Comparison of ENCODE assay signal across 9 cellular contexts in the genomic region with DNA sequence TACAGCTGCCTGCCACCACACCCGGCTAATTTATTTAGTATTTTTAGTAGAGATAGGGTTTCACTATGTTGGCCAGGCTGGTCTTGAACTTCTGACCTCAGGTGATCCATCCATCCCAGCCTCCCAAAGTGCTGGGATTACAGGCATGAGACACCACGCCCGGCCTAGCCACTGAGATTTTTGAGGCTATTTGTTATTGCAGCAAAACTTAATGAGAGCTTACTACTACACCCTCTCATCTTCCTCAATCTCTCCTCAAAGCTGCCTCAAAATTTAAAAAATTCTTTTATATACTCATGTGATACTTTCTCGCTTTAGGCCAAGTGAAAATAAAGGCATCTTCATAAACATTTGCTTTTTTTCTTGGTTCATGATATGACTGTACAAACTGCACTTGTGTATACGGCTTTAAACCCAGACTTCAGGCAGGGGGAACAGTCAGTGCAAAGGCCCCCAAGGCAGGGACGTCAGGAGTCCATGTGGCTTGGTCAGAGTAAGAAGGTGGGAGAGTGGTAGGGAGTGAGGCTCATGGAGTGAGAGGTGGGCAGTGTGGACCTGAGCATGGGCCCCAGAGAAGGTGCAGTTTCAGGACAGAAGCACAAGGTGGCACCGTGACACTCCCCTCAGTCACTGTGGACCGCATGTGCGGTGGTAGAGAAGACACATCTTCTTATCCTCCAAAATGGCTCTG. TPM values are rescaled to one million over a fixed set of nuclear protein-coding genes. Genes with fewer than 3 reads are reported as not detected.
DNase-seq lines count a peak whose midpoint lies in the region; ATAC-seq and TF ChIP-seq lines count a peak whose summit lies in the region.
"Had no signal": no experiment of that assay in that cellular context is flagged by ENCODE, and none has a peak within 500 bp of the region (broad histone marks: within the 10 kb centered on the region; RNA-seq: fewer than 3 reads in every experiment).

No MANE protein-coding gene starts in this region.

- peaks cover 5 to 13% of the 10 kb centered on the region in 2 donors for H3K4me1 Mint-ChIP-seq in natural killer cell

- H3K27me3 ChIP-seq in NT2/D1 (ENCODE audit: insufficient read depth, insufficient read length), result no peaks in the 10 kb centered on the region

- H3K9ac ChIP-seq in NT2/D1 (ENCODE audit: insufficient read length, low read depth), result no peak overlapping the region

- no peak overlapping the region for H3K4me3 Mint-ChIP-seq in natural killer cell
- H3K4me3 Mint-ChIP-seq: T-helper 1 cell treated with Interleukin-12 subunit alpha and Interleukin-12 subunit beta and Interleukin-4 antibody, amounts not matched to agents 30 μg/mL and 1 μg/mL, for 36 hours had no signal

- H3K4me1 ChIP-seq in NT2/D1 (ENCODE audit: insufficient read depth, insufficient read length), result peaks cover 1% of the 10 kb centered on the region

- H3K4me3 ChIP-seq in NT2/D1 (ENCODE audit: insufficient read length, low read depth), result no peak overlapping the region
- no peak overlapping the region for H3K4me3 ChIP-seq in epithelial cell of proximal tubule (ENCODE audit: low read depth, low read length)

- H3K36me3 Mint-ChIP-seq in natural killer cell, result no peaks in the 10 kb centered on the region

- DNase-seq in COLO668 (lab: John Stamatoyannopoulos, UW; ENCODE audit: unreplicated experiment) (peak; percentile 69), HT1080 (ENCODE audit: low read depth) (peak; percentile 71), NT2/D1 (ENCODE audit: low read depth, low spot score) (peak; percentile 69), activated T-cell treated with anti-CD3 and anti-CD28 coated beads for 1 hour (ENCODE audit: low read depth) (peak; percentile 60), epithelial cell of proximal tubule (ENCODE audit: low read depth) (no peak), natural killer cell (peak; percentile 54)
- DNase-seq in stimulated activated naive CD8-positive, alpha-beta T cell treated with anti-CD3 and anti-CD28 coated beads, Interleukin-15, Interleukin-2, amounts not matched to agents 100 U/mL and 50 U/mL, for 24 hours, result peak; percentile 71

- peaks cover under 1% of the 10 kb centered on the region; the same call in 1 of the 2 replicates for H3K9me3 ChIP-seq in NT2/D1 (ENCODE audit: insufficient read depth, low read length)

- ATAC-seq in GM19467 (IDR thresholded peaks at IDR 0.05; ENCODE audit: unreplicated experiment) (peak; percentile 38), natural killer cell (peak; percentile 92 to 99 (median 99))
- peak; percentile 94 for ATAC-seq in stimulated activated naive CD8-positive, alpha-beta T cell treated with anti-CD3 and anti-CD28 coated beads, Interleukin-15, Interleukin-2, amounts not matched to agents 100 U/mL and 50 U/mL, for 24 hours

- H3K27me3 Mint-ChIP-seq in natural killer cell (ENCODE audit: low read depth in 2 of 2), result peaks cover 0 to 9% of the 10 kb centered on the region in 2 donors

- intact Hi-C loops in natural killer cell (cut with micrococcal nuclease), result loop anchor here (1.0 to 5.0 kb wide), 2 partner anchors 56 to 98 kb away; a partner anchor contains a TSS

- no peaks in the 10 kb centered on the region for H3K9me3 Mint-ChIP-seq in natural killer cell
- H3K9me3 Mint-ChIP-seq: T-helper 1 cell treated with Interleukin-12 subunit alpha and Interleukin-12 subunit beta and Interleukin-4 antibody, amounts not matched to agents 30 μg/mL and 1 μg/mL, for 36 hours had no signal

- H3K27ac Mint-ChIP-seq in natural killer cell, result no peak overlapping the region
- H3K27ac Mint-ChIP-seq: T-helper 1 cell treated with Interleukin-12 subunit alpha and Interleukin-12 subunit beta and Interleukin-4 antibody, amounts not matched to agents 30 μg/mL and 1 μg/mL, for 36 hours had no signal

- TF ChIP-seq CTCF in epithelial cell of proximal tubule (conservative IDR thresholded peaks at IDR 0.05; ENCODE audit: low read depth, low read length) (peak; percentile 92), natural killer cell (IDR thresholded peaks at IDR 0.05) (peak; percentile 81)

- no peaks in the 10 kb centered on the region for H3K36me3 ChIP-seq in NT2/D1 (ENCODE audit: insufficient read depth, insufficient read length, low read length)

RNA-seq across cellular contexts. Expression of a gene that starts 55.5 kb away (rescaled TPM):
- total RNA-seq in HT1080 (2014; rRNA removed; shearing (Covaris generic)), result 24.4 and 43.5 TPM in 2 replicates
- polyA plus RNA-seq in HT1080 (2015; cell fraction: cytosol; rRNA removed), result 107 and 131 TPM in 2 replicates
- 102 and 129 TPM in 2 replicates for polyA plus RNA-seq in HT1080 (2015; cell fraction: nucleus; rRNA removed)
- total RNA-seq in epithelial cell of proximal tubule (62.2 and 64.5 TPM in 2 replicates), natural killer cell (10 to 100 TPM; 13.1 to 22.2 (median 14.9) TPM)

Comparison
In these comparisons a context has a peak if more than half of its experiments do, and no peak if none do; other contexts are left out.
1. ATAC-seq: peak in every context shown above with its lines; median percentile 99 in natural killer cell; 94 in stimulated activated naive CD8-positive, alpha-beta T cell treated with anti-CD3 and anti-CD28 coated beads, Interleukin-15, Interleukin-2, amounts not matched to agents 100 U/mL and 50 U/mL, for 24 hours; 38 in GM19467.